Comparison of ENCODE assay signal across 27 cellular contexts in the genomic region with DNA sequence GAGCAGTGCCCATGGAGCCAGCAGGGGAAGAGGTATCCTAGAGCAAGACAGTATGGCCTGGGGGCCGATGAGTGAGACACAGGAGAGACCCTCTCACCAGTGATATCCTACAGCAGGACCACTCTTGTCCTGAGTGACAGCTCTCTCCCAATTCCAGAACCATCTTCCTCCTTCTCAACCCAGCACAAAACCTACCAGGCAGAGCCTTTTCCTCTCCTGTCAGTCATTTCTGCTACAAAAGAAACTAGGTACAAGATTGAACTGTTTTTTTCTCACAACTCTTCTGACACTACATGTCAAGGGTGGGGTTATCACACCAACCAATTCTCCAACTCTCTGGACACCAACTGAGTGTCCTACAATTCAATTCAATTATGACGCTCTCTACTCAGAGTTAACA.
"Had no signal": no experiment of that assay in that cellular context is flagged by ENCODE, and none has a peak within 500 bp of the region (broad histone marks: within the 10 kb centered on the region; RNA-seq: fewer than 3 reads in every experiment).

No MANE protein-coding gene starts in this region.

- ATAC-seq: effector memory CD8-positive, alpha-beta T cell; esophagus mucosa; gastrocnemius medialis; heart right ventricle; left cardiac atrium; left lung; left ventricle myocardium superior; lower lobe of right lung; mucosa of descending colon had no signal

- H3K27ac ChIP-seq: epithelial cell of prostate, esophagus squamous epithelium, gastrocnemius medialis, heart right ventricle, left lung, lower lobe of right lung had no signal

- H3K27me3 Mint-ChIP-seq: dendritic cell treated with granulocyte-macrophage colony-stimulating factor and Interleukin-4, amounts not matched to agents 40 ng/mL and 50 ng/mL, for 4 days; effector memory CD8-positive, alpha-beta T cell had no signal

- H3K27me3 ChIP-seq: esophagus squamous epithelium, gastrocnemius medialis, left lung had no signal

- DNase-seq: cortex of kidney; effector CD8-positive, alpha-beta T cell; effector memory CD8-positive, alpha-beta T cell; endodermal cell; erythroblast; esophagus squamous epithelium; foreskin fibroblast; foreskin melanocyte; gastrocnemius medialis; glutamatergic neuron; head of caudate nucleus; heart right ventricle; hippocampal formation; left cardiac atrium; left lung; left ventricle myocardium superior; lower lobe of right lung; mesenchymal stem cell; mucosa of descending colon had no signal

- H3K4me3 Mint-ChIP-seq: dendritic cell treated with granulocyte-macrophage colony-stimulating factor and Interleukin-4, amounts not matched to agents 40 ng/mL and 50 ng/mL, for 4 days; effector memory CD8-positive, alpha-beta T cell; endodermal cell; mesothelial cell of epicardium had no signal

- H3K36me3 Mint-ChIP-seq: mesothelial cell of epicardium had no signal

- H3K27ac Mint-ChIP-seq: dendritic cell treated with granulocyte-macrophage colony-stimulating factor and Interleukin-4, amounts not matched to agents 40 ng/mL and 50 ng/mL, for 4 days; effector memory CD8-positive, alpha-beta T cell; endodermal cell; mesothelial cell of epicardium had no signal

- H3K9me3 ChIP-seq: esophagus squamous epithelium, gastrocnemius medialis, lower lobe of right lung, mucosa of descending colon had no signal

- FAIRE-seq: colon, endometrium, islet of Langerhans, keratinocyte had no signal

- H3K4me3 ChIP-seq: esophagus squamous epithelium, gastrocnemius medialis, heart right ventricle, left lung, lower lobe of right lung, mucosa of descending colon had no signal

- H3K36me3 ChIP-seq: esophagus squamous epithelium, gastrocnemius medialis, heart right ventricle, left lung, lower lobe of right lung had no signal

- H3K4me1 Mint-ChIP-seq: endodermal cell, mesothelial cell of epicardium had no signal

- H3K4me1 ChIP-seq: esophagus squamous epithelium, gastrocnemius medialis, heart right ventricle, left lung, lower lobe of right lung had no signal
